1 cellular context compared by ENCODE assay signal in the genomic region with DNA sequence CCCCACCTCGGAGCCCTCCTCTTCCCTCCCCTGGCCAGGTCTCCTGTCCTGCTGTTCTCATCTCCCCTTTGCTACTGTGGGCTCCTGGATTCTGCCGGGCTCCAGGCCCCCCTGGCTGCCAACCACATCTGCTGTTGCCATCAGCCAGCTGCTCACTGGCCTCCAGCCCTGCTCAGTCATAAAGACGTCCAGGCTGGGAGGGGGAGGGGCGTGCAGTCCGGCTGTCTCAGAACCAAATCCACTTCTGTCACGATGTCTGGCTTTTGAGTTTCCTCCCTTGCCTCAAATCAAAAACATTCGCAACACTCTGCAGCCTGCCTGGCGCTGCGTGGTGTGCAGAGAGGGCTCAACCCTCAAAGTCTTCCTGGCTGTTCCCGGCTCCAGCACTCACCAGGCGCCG.
TF ChIP-seq lines count a peak whose summit lies in the region.

No MANE protein-coding gene starts in this region.

TF ChIP-seq in WTC11, 78 proteins besides CTCF, POLR2A, EP300 and RAD21 (continued from another document):
- TF ChIP-seq, protein P1, sequence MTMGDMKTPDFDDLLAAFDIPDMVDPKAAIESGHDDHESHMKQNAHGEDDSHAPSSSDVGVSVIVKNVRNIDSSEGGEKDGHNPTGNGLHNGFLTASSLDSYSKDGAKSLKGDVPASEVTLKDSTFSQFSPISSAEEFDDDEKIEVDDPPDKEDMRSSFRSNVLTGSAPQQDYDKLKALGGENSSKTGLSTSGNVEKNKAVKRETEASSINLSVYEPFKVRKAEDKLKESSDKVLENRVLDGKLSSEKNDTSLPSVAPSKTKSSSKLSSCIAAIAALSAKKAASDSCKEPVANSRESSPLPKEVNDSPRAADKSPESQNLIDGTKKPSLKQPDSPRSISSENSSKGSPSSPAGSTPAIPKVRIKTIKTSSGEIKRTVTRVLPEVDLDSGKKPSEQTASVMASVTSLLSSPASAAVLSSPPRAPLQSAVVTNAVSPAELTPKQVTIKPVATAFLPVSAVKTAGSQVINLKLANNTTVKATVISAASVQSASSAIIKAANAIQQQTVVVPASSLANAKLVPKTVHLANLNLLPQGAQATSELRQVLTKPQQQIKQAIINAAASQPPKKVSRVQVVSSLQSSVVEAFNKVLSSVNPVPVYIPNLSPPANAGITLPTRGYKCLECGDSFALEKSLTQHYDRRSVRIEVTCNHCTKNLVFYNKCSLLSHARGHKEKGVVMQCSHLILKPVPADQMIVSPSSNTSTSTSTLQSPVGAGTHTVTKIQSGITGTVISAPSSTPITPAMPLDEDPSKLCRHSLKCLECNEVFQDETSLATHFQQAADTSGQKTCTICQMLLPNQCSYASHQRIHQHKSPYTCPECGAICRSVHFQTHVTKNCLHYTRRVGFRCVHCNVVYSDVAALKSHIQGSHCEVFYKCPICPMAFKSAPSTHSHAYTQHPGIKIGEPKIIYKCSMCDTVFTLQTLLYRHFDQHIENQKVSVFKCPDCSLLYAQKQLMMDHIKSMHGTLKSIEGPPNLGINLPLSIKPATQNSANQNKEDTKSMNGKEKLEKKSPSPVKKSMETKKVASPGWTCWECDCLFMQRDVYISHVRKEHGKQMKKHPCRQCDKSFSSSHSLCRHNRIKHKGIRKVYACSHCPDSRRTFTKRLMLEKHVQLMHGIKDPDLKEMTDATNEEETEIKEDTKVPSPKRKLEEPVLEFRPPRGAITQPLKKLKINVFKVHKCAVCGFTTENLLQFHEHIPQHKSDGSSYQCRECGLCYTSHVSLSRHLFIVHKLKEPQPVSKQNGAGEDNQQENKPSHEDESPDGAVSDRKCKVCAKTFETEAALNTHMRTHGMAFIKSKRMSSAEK (CRISPR knock-in tag; IDR thresholded peaks at IDR 0.05; ENCODE audit: borderline replicate concordance) = no peak
- TF ChIP-seq, protein P2, sequence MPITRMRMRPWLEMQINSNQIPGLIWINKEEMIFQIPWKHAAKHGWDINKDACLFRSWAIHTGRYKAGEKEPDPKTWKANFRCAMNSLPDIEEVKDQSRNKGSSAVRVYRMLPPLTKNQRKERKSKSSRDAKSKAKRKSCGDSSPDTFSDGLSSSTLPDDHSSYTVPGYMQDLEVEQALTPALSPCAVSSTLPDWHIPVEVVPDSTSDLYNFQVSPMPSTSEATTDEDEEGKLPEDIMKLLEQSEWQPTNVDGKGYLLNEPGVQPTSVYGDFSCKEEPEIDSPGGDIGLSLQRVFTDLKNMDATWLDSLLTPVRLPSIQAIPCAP (CRISPR knock-in tag; IDR thresholded peaks at IDR 0.05) = no peak
- TF ChIP-seq JAZF1 (CRISPR knock-in tag; IDR thresholded peaks at IDR 0.05) (no peak), NFE2L1 (CRISPR knock-in tag; IDR thresholded peaks at IDR 0.05) (no peak), SP1 (CRISPR knock-in tag; conservative IDR thresholded peaks at IDR 0.05) (no peak), PRRX2 (CRISPR knock-in tag; IDR thresholded peaks at IDR 0.05) (no peak), CREM (CRISPR knock-in tag; IDR thresholded peaks at IDR 0.05) (no peak), SMAD4 (CRISPR knock-in tag; IDR thresholded peaks at IDR 0.05) (no peak), GABPB1 (CRISPR knock-in tag; IDR thresholded peaks at IDR 0.05) (no peak), ATF1 (CRISPR knock-in tag; IDR thresholded peaks at IDR 0.05) (no peak), KAT7 (CRISPR knock-in tag; IDR thresholded peaks at IDR 0.05; ENCODE audit: borderline replicate concordance) (no peak)
- TF ChIP-seq, protein P3, sequence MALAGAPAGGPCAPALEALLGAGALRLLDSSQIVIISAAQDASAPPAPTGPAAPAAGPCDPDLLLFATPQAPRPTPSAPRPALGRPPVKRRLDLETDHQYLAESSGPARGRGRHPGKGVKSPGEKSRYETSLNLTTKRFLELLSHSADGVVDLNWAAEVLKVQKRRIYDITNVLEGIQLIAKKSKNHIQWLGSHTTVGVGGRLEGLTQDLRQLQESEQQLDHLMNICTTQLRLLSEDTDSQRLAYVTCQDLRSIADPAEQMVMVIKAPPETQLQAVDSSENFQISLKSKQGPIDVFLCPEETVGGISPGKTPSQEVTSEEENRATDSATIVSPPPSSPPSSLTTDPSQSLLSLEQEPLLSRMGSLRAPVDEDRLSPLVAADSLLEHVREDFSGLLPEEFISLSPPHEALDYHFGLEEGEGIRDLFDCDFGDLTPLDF (CRISPR knock-in tag; IDR thresholded peaks at IDR 0.05) = no peak
- TF ChIP-seq, protein P4, sequence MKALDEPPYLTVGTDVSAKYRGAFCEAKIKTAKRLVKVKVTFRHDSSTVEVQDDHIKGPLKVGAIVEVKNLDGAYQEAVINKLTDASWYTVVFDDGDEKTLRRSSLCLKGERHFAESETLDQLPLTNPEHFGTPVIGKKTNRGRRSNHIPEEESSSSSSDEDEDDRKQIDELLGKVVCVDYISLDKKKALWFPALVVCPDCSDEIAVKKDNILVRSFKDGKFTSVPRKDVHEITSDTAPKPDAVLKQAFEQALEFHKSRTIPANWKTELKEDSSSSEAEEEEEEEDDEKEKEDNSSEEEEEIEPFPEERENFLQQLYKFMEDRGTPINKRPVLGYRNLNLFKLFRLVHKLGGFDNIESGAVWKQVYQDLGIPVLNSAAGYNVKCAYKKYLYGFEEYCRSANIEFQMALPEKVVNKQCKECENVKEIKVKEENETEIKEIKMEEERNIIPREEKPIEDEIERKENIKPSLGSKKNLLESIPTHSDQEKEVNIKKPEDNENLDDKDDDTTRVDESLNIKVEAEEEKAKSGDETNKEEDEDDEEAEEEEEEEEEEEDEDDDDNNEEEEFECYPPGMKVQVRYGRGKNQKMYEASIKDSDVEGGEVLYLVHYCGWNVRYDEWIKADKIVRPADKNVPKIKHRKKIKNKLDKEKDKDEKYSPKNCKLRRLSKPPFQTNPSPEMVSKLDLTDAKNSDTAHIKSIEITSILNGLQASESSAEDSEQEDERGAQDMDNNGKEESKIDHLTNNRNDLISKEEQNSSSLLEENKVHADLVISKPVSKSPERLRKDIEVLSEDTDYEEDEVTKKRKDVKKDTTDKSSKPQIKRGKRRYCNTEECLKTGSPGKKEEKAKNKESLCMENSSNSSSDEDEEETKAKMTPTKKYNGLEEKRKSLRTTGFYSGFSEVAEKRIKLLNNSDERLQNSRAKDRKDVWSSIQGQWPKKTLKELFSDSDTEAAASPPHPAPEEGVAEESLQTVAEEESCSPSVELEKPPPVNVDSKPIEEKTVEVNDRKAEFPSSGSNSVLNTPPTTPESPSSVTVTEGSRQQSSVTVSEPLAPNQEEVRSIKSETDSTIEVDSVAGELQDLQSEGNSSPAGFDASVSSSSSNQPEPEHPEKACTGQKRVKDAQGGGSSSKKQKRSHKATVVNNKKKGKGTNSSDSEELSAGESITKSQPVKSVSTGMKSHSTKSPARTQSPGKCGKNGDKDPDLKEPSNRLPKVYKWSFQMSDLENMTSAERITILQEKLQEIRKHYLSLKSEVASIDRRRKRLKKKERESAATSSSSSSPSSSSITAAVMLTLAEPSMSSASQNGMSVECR (CRISPR knock-in tag; IDR thresholded peaks at IDR 0.05; ENCODE audit: borderline replicate concordance) = no peak
